24 cellular contexts compared by ENCODE assay signal in genomic region chr10:5741276-5741675, GRCh38.
"Had no signal": no experiment of that assay in that cellular context is flagged by ENCODE, and none has a peak within 500 bp of the region (broad histone marks: within the 10 kb centered on the region; RNA-seq: fewer than 3 reads in every experiment).

No MANE protein-coding gene starts in this region.

- H3K4me1 Mint-ChIP-seq: activated CD4-positive, alpha-beta T cell treated with anti-CD3 and anti-CD28 coated beads, Interleukin-2, amount 10 ng/mL, durations not matched to agents 7 days and 5 days had no signal

- H3K27ac ChIP-seq: colonic mucosa, gastrocnemius medialis, left lung, spleen, stomach, upper lobe of left lung, vagina had no signal

- H3K4me3 Mint-ChIP-seq: activated CD4-positive, alpha-beta memory T cell treated with anti-CD3 and anti-CD28 coated beads, Interleukin-2, amount 10 ng/mL, durations not matched to agents 7 days and 5 days; activated CD4-positive, alpha-beta T cell treated with anti-CD3 and anti-CD28 coated beads, Interleukin-2, amount 10 ng/mL, durations not matched to agents 7 days and 5 days; activated CD8-positive, alpha-beta memory T cell treated with anti-CD3 and anti-CD28 coated beads, Interleukin-2, amount 10 ng/mL, durations not matched to agents 7 days and 5 days; activated naive CD4-positive, alpha-beta T cell treated with anti-CD3 and anti-CD28 coated beads, Interleukin-2, amount 50 U/mL, for 24 hours; effector memory CD8-positive, alpha-beta T cell; natural killer cell treated with Interleukin-12 subunit alpha and Interleukin-12 subunit beta and Interleukin-15 and Interleukin-18, amount 100 ng/mL, for 72 hours had no signal

- H3K9me3 Mint-ChIP-seq: activated CD4-positive, alpha-beta memory T cell treated with anti-CD3 and anti-CD28 coated beads, Interleukin-2, amount 10 ng/mL, durations not matched to agents 7 days and 5 days; activated CD4-positive, alpha-beta T cell treated with anti-CD3 and anti-CD28 coated beads, Interleukin-2, amount 10 ng/mL, durations not matched to agents 7 days and 5 days; activated naive CD4-positive, alpha-beta T cell treated with anti-CD3 and anti-CD28 coated beads, Interleukin-2, amount 50 U/mL, for 24 hours; activated T-helper 2 cell treated with anti-CD3 and anti-CD28 coated beads, Interferon-gamma antibody, Interleukin-2, Interleukin-4, amounts not matched to agents 10 μg/mL and 5 μg/mL and 100 μg/mL, durations not matched to agents 14 hours and 24 hours and 36 hours; effector memory CD8-positive, alpha-beta T cell; natural killer cell treated with Interleukin-12 subunit alpha and Interleukin-12 subunit beta and Interleukin-15 and Interleukin-18, amount 100 ng/mL, for 72 hours had no signal

- H3K9me3 ChIP-seq: colonic mucosa, gastrocnemius medialis, left lung, spleen, stomach, thyroid gland, upper lobe of left lung, vagina had no signal

- H3K27me3 Mint-ChIP-seq: activated CD4-positive, alpha-beta memory T cell treated with anti-CD3 and anti-CD28 coated beads, Interleukin-2, amount 10 ng/mL, durations not matched to agents 7 days and 5 days; activated CD4-positive, alpha-beta T cell treated with anti-CD3 and anti-CD28 coated beads, Interleukin-2, amount 10 ng/mL, durations not matched to agents 7 days and 5 days; activated CD8-positive, alpha-beta memory T cell treated with anti-CD3 and anti-CD28 coated beads, Interleukin-2, amount 10 ng/mL, durations not matched to agents 7 days and 5 days; activated naive CD4-positive, alpha-beta T cell treated with anti-CD3 and anti-CD28 coated beads, Interleukin-2, amount 50 U/mL, for 24 hours; effector memory CD8-positive, alpha-beta T cell; natural killer cell treated with Interleukin-12 subunit alpha and Interleukin-12 subunit beta and Interleukin-15 and Interleukin-18, amount 100 ng/mL, for 72 hours had no signal

- H3K27me3 ChIP-seq: colonic mucosa, gastrocnemius medialis, left lung, spleen, stomach, thyroid gland, upper lobe of left lung, vagina had no signal

- H3K4me3 ChIP-seq: colonic mucosa, gastrocnemius medialis, left lung, lung, spleen, stomach, thyroid gland, upper lobe of left lung, vagina had no signal

- H3K4me1 ChIP-seq: gastrocnemius medialis, left lung, spleen, stomach, upper lobe of left lung, vagina had no signal

- ATAC-seq: activated CD8-positive, alpha-beta memory T cell treated with anti-CD3 and anti-CD28 coated beads, Interleukin-2, amount 10 ng/mL, durations not matched to agents 7 days and 5 days; effector memory CD8-positive, alpha-beta T cell; gastrocnemius medialis; left lung; natural killer cell treated with Interleukin-12 subunit alpha and Interleukin-12 subunit beta and Interleukin-15 and Interleukin-18, amount 100 ng/mL, for 72 hours; right cardiac atrium had no signal

- DNase-seq: activated CD4-positive, alpha-beta memory T cell treated with anti-CD3 and anti-CD28 coated beads, Interleukin-2, amount 10 ng/mL, durations not matched to agents 7 days and 5 days; activated CD4-positive, alpha-beta T cell treated with anti-CD3 and anti-CD28 coated beads for 1 hour; activated CD4-positive, alpha-beta T cell treated with anti-CD3 and anti-CD28 coated beads, Interleukin-2, amount 10 ng/mL, durations not matched to agents 7 days and 5 days; activated CD8-positive, alpha-beta memory T cell treated with anti-CD3 and anti-CD28 coated beads, Interleukin-2, amount 10 ng/mL, durations not matched to agents 7 days and 5 days; anterior cingulate cortex; colonic mucosa; effector memory CD8-positive, alpha-beta T cell; erythroblast; gastrocnemius medialis; glutamatergic neuron; left lung; mesendoderm; posterior cingulate gyrus; right cardiac atrium; spleen; stomach; T-helper 2 cell; thyroid gland; upper lobe of left lung had no signal

- H3K27ac Mint-ChIP-seq: activated CD4-positive, alpha-beta memory T cell treated with anti-CD3 and anti-CD28 coated beads, Interleukin-2, amount 10 ng/mL, durations not matched to agents 7 days and 5 days; activated CD4-positive, alpha-beta T cell treated with anti-CD3 and anti-CD28 coated beads, Interleukin-2, amount 10 ng/mL, durations not matched to agents 7 days and 5 days; activated CD8-positive, alpha-beta memory T cell treated with anti-CD3 and anti-CD28 coated beads, Interleukin-2, amount 10 ng/mL, durations not matched to agents 7 days and 5 days; activated naive CD4-positive, alpha-beta T cell treated with anti-CD3 and anti-CD28 coated beads, Interleukin-2, amount 50 U/mL, for 24 hours; activated T-helper 2 cell treated with anti-CD3 and anti-CD28 coated beads, Interferon-gamma antibody, Interleukin-2, Interleukin-4, amounts not matched to agents 10 μg/mL and 5 μg/mL and 100 μg/mL, durations not matched to agents 14 hours and 24 hours and 36 hours; natural killer cell treated with Interleukin-12 subunit alpha and Interleukin-12 subunit beta and Interleukin-15 and Interleukin-18, amount 100 ng/mL, for 72 hours had no signal
